In the genomic region with DNA sequence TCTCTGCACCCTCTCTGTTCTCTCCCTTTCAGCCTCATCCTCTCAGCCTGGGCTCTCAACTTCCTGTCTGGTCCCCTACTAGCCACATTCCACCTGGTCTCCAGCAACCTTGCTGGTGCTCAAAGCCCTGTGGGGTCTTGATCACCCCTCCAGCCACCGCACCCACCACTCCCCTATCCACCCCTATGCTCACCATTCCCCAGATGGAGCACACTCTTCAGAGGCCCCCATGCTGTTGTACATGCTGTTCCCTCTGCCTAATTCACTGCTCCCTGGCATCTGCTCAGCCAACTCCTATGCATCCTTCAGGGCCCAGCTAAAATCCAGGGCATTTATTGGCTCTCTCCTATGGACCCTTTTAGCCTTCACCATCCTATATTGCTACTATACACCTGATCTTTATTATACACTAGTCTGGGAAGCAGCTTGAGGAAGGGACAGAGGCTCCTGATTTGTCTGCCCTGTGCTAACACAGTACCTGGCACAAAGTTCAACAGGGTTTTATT, we compare ENCODE assay signal across 3 cellular contexts.
TF ChIP-seq lines count a peak whose summit lies in the region.

No MANE protein-coding gene starts in this region.

TF ChIP-seq in SK-N-SH treated with all-trans-retinoic acid at 6 μM for 48 hours, 23 proteins besides CTCF, POLR2A, EP300 and RAD21 (continued from another document):
- TF ChIP-seq, protein P1, sequence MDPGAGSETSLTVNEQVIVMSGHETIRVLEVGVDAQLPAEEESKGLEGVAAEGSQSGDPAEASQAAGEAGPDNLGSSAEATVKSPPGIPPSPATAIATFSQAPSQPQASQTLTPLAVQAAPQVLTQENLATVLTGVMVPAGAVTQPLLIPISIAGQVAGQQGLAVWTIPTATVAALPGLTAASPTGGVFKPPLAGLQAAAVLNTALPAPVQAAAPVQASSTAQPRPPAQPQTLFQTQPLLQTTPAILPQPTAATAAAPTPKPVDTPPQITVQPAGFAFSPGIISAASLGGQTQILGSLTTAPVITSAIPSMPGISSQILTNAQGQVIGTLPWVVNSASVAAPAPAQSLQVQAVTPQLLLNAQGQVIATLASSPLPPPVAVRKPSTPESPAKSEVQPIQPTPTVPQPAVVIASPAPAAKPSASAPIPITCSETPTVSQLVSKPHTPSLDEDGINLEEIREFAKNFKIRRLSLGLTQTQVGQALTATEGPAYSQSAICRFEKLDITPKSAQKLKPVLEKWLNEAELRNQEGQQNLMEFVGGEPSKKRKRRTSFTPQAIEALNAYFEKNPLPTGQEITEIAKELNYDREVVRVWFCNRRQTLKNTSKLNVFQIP (CRISPR knock-in tag; IDR thresholded peaks at IDR 0.05; ENCODE audit: borderline replicate concordance, low read depth): no peak
- TF ChIP-seq, protein P2, sequence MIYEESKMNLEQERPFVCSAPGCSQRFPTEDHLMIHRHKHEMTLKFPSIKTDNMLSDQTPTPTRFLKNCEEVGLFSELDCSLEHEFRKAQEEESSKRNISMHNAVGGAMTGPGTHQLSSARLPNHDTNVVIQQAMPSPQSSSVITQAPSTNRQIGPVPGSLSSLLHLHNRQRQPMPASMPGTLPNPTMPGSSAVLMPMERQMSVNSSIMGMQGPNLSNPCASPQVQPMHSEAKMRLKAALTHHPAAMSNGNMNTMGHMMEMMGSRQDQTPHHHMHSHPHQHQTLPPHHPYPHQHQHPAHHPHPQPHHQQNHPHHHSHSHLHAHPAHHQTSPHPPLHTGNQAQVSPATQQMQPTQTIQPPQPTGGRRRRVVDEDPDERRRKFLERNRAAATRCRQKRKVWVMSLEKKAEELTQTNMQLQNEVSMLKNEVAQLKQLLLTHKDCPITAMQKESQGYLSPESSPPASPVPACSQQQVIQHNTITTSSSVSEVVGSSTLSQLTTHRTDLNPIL (CRISPR knock-in tag; IDR thresholded peaks at IDR 0.05; ENCODE audit: low read depth): no peak
- TF ChIP-seq ZFP3 (CRISPR knock-in tag; IDR thresholded peaks at IDR 0.05) (peak; percentile 91), ZFP30 (CRISPR knock-in tag; IDR thresholded peaks at IDR 0.05) (no peak), TOX (CRISPR knock-in tag; IDR thresholded peaks at IDR 0.05; ENCODE audit: borderline replicate concordance) (no peak)

TF ChIP-seq in SK-N-SH, 30 proteins besides CTCF, POLR2A, EP300 and RAD21:
- TF ChIP-seq NFIC (IDR thresholded peaks at IDR 0.05; ENCODE audit: borderline replicate concordance) (no peak), FOXM1 (IDR thresholded peaks at IDR 0.05; ENCODE audit: low read depth) (no peak), RXRA (IDR thresholded peaks at IDR 0.05; ENCODE audit: borderline replicate concordance, low read depth) (no peak), GABPA (IDR thresholded peaks at IDR 0.05; ENCODE audit: low read depth) (no peak), GATA2 (CRISPR knock-in tag; IDR thresholded peaks at IDR 0.05) (no peak), TCF12 (IDR thresholded peaks at IDR 0.05) (no peak), FOSL2 (IDR thresholded peaks at IDR 0.05; ENCODE audit: borderline replicate concordance, low read depth) (no peak), EZH2phosphoT487 (IDR thresholded peaks at IDR 0.05; ENCODE audit: borderline replicate concordance, low read depth) (no peak), POLR2AphosphoS5 (IDR thresholded peaks at IDR 0.05; ENCODE audit: low read depth, low read length) (no peak), TAF1 (IDR thresholded peaks at IDR 0.05; ENCODE audit: borderline replicate concordance, low read depth, low read length) (no peak), JUND (IDR thresholded peaks at IDR 0.05) (no peak), YY1 (IDR thresholded peaks at IDR 0.05; ENCODE audit: low read depth) (no peak)
- TF ChIP-seq, protein P3, sequence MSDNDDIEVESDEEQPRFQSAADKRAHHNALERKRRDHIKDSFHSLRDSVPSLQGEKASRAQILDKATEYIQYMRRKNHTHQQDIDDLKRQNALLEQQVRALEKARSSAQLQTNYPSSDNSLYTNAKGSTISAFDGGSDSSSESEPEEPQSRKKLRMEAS (IDR thresholded peaks at IDR 0.05; ENCODE audit: low read depth): no peak
- TF ChIP-seq, protein P4, sequence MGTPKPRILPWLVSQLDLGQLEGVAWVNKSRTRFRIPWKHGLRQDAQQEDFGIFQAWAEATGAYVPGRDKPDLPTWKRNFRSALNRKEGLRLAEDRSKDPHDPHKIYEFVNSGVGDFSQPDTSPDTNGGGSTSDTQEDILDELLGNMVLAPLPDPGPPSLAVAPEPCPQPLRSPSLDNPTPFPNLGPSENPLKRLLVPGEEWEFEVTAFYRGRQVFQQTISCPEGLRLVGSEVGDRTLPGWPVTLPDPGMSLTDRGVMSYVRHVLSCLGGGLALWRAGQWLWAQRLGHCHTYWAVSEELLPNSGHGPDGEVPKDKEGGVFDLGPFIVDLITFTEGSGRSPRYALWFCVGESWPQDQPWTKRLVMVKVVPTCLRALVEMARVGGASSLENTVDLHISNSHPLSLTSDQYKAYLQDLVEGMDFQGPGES (IDR thresholded peaks at IDR 0.05; ENCODE audit: low read depth, low read length): no peak

TF ChIP-seq in IMR-90, 13 proteins besides CTCF, POLR2A, EP300 and RAD21:
- TF ChIP-seq CHD1 (IDR thresholded peaks at IDR 0.05; ENCODE audit: low read depth, low read length): no peak
- no peak for TF ChIP-seq CEBPB (IDR thresholded peaks at IDR 0.05; ENCODE audit: low read depth, low read length)
- TF ChIP-seq, protein P5, sequence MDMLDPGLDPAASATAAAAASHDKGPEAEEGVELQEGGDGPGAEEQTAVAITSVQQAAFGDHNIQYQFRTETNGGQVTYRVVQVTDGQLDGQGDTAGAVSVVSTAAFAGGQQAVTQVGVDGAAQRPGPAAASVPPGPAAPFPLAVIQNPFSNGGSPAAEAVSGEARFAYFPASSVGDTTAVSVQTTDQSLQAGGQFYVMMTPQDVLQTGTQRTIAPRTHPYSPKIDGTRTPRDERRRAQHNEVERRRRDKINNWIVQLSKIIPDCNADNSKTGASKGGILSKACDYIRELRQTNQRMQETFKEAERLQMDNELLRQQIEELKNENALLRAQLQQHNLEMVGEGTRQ (IDR thresholded peaks at IDR 0.05; ENCODE audit: low read depth, low read length): no peak
- no peak for TF ChIP-seq BHLHE40 (IDR thresholded peaks at IDR 0.05; ENCODE audit: low read depth, low read length)
- no peak for TF ChIP-seq FOS (IDR thresholded peaks at IDR 0.05; ENCODE audit: low read depth, low read length)
- no peak for TF ChIP-seq RFX5 (IDR thresholded peaks at IDR 0.05; ENCODE audit: low read depth, low read length)
- TF ChIP-seq, protein P6, sequence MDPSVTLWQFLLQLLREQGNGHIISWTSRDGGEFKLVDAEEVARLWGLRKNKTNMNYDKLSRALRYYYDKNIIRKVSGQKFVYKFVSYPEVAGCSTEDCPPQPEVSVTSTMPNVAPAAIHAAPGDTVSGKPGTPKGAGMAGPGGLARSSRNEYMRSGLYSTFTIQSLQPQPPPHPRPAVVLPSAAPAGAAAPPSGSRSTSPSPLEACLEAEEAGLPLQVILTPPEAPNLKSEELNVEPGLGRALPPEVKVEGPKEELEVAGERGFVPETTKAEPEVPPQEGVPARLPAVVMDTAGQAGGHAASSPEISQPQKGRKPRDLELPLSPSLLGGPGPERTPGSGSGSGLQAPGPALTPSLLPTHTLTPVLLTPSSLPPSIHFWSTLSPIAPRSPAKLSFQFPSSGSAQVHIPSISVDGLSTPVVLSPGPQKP (IDR thresholded peaks at IDR 0.05; ENCODE audit: borderline replicate concordance, low read depth, low read length): no peak
- TF ChIP-seq MAFK (IDR thresholded peaks at IDR 0.05; ENCODE audit: low read depth, low read length): no peak
- no peak for TF ChIP-seq MAZ (IDR thresholded peaks at IDR 0.05; ENCODE audit: borderline replicate concordance, low read depth, low read length)
- no peak for TF ChIP-seq NFE2L2 (IDR thresholded peaks at IDR 0.05; ENCODE audit: low read depth, low read length)
- TF ChIP-seq SMC3 (IDR thresholded peaks at IDR 0.05; ENCODE audit: low read depth, low read length): no peak
- no peak for TF ChIP-seq RCOR1 (IDR thresholded peaks at IDR 0.05; ENCODE audit: insufficient replicate concordance, low read length)
- TF ChIP-seq MXI1 (IDR thresholded peaks at IDR 0.05; ENCODE audit: borderline replicate concordance, low read depth, low read length): no peak
TF ChIP-seq in IMR-90: peak in this region for 0.
